In the genomic region with DNA sequence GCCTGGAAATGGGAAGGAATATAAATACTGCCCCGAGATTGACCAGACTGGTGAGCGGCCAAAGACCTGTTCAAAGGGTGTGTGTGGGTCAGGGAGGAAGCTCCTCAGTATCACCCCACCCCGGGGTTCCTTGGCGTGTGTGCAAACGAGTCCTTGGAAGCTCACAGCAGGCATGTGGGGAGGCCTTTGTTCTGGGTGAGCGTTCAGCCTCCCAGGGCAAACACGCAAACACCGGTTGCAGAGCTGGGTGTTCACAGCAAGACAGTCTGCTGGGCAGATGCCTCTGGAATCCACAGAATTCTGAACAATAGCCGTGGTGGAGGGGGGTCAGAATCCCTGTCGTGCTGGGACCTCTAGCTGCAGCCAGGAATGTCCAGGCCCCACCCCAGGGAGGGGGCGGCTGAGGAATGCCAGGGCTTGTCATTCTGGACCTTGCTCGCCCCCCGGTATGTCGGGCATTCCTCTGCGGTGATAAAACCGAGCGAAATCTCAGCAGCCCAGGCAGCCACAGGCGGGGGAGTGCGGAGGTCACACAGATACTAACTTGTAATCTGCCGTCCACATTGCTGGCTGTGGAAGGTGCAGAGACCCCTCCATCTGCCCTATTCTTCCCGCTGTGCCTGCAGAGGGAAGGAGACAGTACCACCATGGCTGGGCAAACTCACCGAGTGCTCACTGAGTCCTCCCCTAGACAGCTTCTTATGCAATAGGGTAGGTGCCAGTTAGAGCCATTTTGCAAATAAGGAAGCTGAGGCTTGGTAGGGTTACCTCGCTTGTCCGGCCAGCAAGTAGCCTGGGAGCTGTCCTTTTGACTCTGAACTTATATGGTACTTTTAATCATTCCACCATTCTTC, we compare ENCODE assay signal across 1 cellular context.
TF ChIP-seq lines count a peak whose summit lies in the region.
"Not testable (repeated sequence)": the region's sequence is repeated elsewhere in the genome, so short reads cannot be mapped to it uniquely, and the experiment has no call there.

No MANE protein-coding gene starts in this region.

TF ChIP-seq in HepG2, 621 proteins besides CTCF, POLR2A, EP300 and RAD21 (continued from another document and continues in another):
- peak; percentile 48; the same call in 1 of the 2 replicates for TF ChIP-seq ZNF121 (CRISPR knock-in tag; IDR thresholded peaks at IDR 0.05)
- TF ChIP-seq ZNF724P (CRISPR knock-in tag; IDR thresholded peaks at IDR 0.05; ENCODE audit: borderline replicate concordance): peak; percentile 88
- TF ChIP-seq ZNF605 (CRISPR knock-in tag; IDR thresholded peaks at IDR 0.05): peak; percentile 73
- peak; percentile 92 for TF ChIP-seq CCDC6 (CRISPR knock-in tag; IDR thresholded peaks at IDR 0.05)
- TF ChIP-seq ZSCAN29 (CRISPR knock-in tag; conservative IDR thresholded peaks at IDR 0.05): peak; percentile 97
- TF ChIP-seq, protein P1, sequence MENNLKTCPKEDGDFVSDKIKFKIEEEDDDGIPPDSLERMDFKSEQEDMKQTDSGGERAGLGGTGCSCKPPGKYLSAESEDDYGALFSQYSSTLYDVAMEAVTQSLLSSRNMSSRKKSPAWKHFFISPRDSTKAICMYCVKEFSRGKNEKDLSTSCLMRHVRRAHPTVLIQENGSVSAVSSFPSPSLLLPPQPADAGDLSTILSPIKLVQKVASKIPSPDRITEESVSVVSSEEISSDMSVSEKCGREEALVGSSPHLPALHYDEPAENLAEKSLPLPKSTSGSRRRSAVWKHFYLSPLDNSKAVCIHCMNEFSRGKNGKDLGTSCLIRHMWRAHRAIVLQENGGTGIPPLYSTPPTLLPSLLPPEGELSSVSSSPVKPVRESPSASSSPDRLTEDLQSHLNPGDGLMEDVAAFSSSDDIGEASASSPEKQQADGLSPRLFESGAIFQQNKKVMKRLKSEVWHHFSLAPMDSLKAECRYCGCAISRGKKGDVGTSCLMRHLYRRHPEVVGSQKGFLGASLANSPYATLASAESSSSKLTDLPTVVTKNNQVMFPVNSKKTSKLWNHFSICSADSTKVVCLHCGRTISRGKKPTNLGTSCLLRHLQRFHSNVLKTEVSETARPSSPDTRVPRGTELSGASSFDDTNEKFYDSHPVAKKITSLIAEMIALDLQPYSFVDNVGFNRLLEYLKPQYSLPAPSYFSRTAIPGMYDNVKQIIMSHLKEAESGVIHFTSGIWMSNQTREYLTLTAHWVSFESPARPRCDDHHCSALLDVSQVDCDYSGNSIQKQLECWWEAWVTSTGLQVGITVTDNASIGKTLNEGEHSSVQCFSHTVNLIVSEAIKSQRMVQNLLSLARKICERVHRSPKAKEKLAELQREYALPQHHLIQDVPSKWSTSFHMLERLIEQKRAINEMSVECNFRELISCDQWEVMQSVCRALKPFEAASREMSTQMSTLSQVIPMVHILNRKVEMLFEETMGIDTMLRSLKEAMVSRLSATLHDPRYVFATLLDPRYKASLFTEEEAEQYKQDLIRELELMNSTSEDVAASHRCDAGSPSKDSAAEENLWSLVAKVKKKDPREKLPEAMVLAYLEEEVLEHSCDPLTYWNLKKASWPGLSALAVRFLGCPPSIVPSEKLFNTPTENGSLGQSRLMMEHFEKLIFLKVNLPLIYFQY (CRISPR knock-in tag; IDR thresholded peaks at IDR 0.05; ENCODE audit: borderline replicate concordance): peak; percentile 87
- peak; percentile 98 for TF ChIP-seq SOX5 (CRISPR knock-in tag; IDR thresholded peaks at IDR 0.05; ENCODE audit: borderline replicate concordance)
- peak; percentile 19; the same call in 1 of the 2 replicates for TF ChIP-seq SRY (CRISPR knock-in tag; IDR thresholded peaks at IDR 0.05)
- peak; percentile 85 for TF ChIP-seq NR2F6 (IDR thresholded peaks at IDR 0.05)
- TF ChIP-seq NR2F6 (CRISPR knock-in tag; IDR thresholded peaks at IDR 0.05): peak; percentile 94
- peak; percentile 71; the same call in 1 of the 2 replicates for TF ChIP-seq EEA1 (CRISPR knock-in tag; IDR thresholded peaks at IDR 0.05; ENCODE audit: borderline replicate concordance)
- TF ChIP-seq AKAP8 (CRISPR knock-in tag; IDR thresholded peaks at IDR 0.05): peak; percentile 91
- peak; percentile 79; the same call in 1 of the 2 replicates for TF ChIP-seq ZNF709 (CRISPR knock-in tag; IDR thresholded peaks at IDR 0.05)
- TF ChIP-seq FOSL2 (CRISPR knock-in tag; IDR thresholded peaks at IDR 0.05): peak; percentile 94
- TF ChIP-seq, protein P2, sequence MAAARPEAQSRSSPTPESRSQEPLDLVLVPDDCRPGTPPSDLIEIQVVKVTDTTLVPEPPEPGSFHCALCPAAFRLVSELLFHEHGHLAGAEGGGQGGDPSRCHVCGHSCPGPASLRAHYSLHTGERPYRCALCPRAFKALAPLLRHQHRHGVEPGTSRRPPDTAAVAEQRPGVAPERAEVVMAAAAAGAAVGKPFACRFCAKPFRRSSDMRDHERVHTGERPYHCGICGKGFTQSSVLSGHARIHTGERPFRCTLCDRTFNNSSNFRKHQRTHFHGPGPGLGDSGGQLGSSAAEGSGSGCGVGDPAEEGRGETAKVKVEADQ (CRISPR knock-in tag; IDR thresholded peaks at IDR 0.05; ENCODE audit: borderline replicate concordance): peak; percentile 87; the same call in 1 of the 2 replicates
- TF ChIP-seq, protein P3, sequence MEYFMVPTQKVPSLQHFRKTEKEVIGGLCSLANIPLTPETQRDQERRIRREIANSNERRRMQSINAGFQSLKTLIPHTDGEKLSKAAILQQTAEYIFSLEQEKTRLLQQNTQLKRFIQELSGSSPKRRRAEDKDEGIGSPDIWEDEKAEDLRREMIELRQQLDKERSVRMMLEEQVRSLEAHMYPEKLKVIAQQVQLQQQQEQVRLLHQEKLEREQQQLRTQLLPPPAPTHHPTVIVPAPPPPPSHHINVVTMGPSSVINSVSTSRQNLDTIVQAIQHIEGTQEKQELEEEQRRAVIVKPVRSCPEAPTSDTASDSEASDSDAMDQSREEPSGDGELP (IDR thresholded peaks at IDR 0.05; ENCODE audit: borderline replicate concordance, low read depth): peak; percentile 85; the same call in 1 of the 2 replicates
- TF ChIP-seq ZNF136 (CRISPR knock-in tag; IDR thresholded peaks at IDR 0.05; ENCODE audit: low read depth): peak; percentile 72; the same call in 1 of the 2 replicates
- TF ChIP-seq SOX6, SP1 (IDR thresholded peaks at IDR 0.05): not testable (repeated sequence)
- TF ChIP-seq SOX6 (CRISPR knock-in tag; IDR thresholded peaks at IDR 0.05): peak; percentile 100
- peak; percentile 16; the same call in 1 of the 2 replicates for TF ChIP-seq ZNF44 (CRISPR knock-in tag; IDR thresholded peaks at IDR 0.05)
- peak; percentile 88 for TF ChIP-seq SPEN (CRISPR knock-in tag; IDR thresholded peaks at IDR 0.05; ENCODE audit: low read depth)
- TF ChIP-seq ZNF563 (CRISPR knock-in tag; IDR thresholded peaks at IDR 0.05): peak; percentile 69; the same call in 1 of the 2 replicates
- TF ChIP-seq, protein P4, sequence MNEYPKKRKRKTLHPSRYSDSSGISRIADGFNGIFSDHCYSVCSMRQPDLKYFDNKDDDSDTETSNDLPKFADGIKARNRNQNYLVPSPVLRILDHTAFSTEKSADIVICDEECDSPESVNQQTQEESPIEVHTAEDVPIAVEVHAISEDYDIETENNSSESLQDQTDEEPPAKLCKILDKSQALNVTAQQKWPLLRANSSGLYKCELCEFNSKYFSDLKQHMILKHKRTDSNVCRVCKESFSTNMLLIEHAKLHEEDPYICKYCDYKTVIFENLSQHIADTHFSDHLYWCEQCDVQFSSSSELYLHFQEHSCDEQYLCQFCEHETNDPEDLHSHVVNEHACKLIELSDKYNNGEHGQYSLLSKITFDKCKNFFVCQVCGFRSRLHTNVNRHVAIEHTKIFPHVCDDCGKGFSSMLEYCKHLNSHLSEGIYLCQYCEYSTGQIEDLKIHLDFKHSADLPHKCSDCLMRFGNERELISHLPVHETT (CRISPR knock-in tag; conservative IDR thresholded peaks at IDR 0.05): peak; percentile 88
- peak; percentile 86 for TF ChIP-seq ZNF205 (CRISPR knock-in tag; IDR thresholded peaks at IDR 0.05)
- TF ChIP-seq CEBPB (IDR thresholded peaks at IDR 0.05; ENCODE audit: borderline replicate concordance, low read depth, low read length): peak; percentile 49; the same call in 1 of the 2 replicates
- TF ChIP-seq ZMYM2 (CRISPR knock-in tag; IDR thresholded peaks at IDR 0.05): 0 out of 2 replicates have a peak, but pooled peaks have one; percentile 44
- TF ChIP-seq POLR2G (IDR thresholded peaks at IDR 0.05; ENCODE audit: low read depth, low read length): peak; percentile 69
- TF ChIP-seq ATF1 (CRISPR knock-in tag; IDR thresholded peaks at IDR 0.05): peak; percentile 27; the same call in 1 of the 2 replicates
- peak; percentile 86 for TF ChIP-seq DR1 (CRISPR knock-in tag; IDR thresholded peaks at IDR 0.05)
- peak; percentile 76; the same call in 1 of the 2 replicates for TF ChIP-seq ZNF749 (CRISPR knock-in tag; IDR thresholded peaks at IDR 0.05; ENCODE audit: borderline replicate concordance)
- TF ChIP-seq NAIF1 (CRISPR knock-in tag; IDR thresholded peaks at IDR 0.05; ENCODE audit: borderline replicate concordance): peak; percentile 69; the same call in 1 of the 2 replicates
- peak; percentile 40; the same call in 1 of the 2 replicates for TF ChIP-seq ZNF616 (CRISPR knock-in tag; IDR thresholded peaks at IDR 0.05; ENCODE audit: low read depth)
- peak; percentile 89 for TF ChIP-seq ZSCAN9 (CRISPR knock-in tag; IDR thresholded peaks at IDR 0.05; ENCODE audit: borderline replicate concordance)
- TF ChIP-seq GATAD2A (CRISPR knock-in tag; IDR thresholded peaks at IDR 0.05): peak; percentile 98
- peak; percentile 33; the same call in 1 of the 2 replicates for TF ChIP-seq SP1 (CRISPR knock-in tag; IDR thresholded peaks at IDR 0.05)
- TF ChIP-seq ESRRA (CRISPR knock-in tag; IDR thresholded peaks at IDR 0.05; ENCODE audit: low read depth): peak; percentile 87
- TF ChIP-seq, protein P5, sequence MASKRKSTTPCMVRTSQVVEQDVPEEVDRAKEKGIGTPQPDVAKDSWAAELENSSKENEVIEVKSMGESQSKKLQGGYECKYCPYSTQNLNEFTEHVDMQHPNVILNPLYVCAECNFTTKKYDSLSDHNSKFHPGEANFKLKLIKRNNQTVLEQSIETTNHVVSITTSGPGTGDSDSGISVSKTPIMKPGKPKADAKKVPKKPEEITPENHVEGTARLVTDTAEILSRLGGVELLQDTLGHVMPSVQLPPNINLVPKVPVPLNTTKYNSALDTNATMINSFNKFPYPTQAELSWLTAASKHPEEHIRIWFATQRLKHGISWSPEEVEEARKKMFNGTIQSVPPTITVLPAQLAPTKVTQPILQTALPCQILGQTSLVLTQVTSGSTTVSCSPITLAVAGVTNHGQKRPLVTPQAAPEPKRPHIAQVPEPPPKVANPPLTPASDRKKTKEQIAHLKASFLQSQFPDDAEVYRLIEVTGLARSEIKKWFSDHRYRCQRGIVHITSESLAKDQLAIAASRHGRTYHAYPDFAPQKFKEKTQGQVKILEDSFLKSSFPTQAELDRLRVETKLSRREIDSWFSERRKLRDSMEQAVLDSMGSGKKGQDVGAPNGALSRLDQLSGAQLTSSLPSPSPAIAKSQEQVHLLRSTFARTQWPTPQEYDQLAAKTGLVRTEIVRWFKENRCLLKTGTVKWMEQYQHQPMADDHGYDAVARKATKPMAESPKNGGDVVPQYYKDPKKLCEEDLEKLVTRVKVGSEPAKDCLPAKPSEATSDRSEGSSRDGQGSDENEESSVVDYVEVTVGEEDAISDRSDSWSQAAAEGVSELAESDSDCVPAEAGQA (IDR thresholded peaks at IDR 0.05; ENCODE audit: low read depth): peak; percentile 36; the same call in 1 of the 2 replicates
- TF ChIP-seq, protein P5 (CRISPR knock-in tag; IDR thresholded peaks at IDR 0.05; ENCODE audit: borderline replicate concordance): not testable (repeated sequence)
- TF ChIP-seq ZNF441 (CRISPR knock-in tag; IDR thresholded peaks at IDR 0.05; ENCODE audit: borderline replicate concordance): peak; percentile 78; the same call in 1 of the 2 replicates
- TF ChIP-seq ZFY (CRISPR knock-in tag; IDR thresholded peaks at IDR 0.05): peak; percentile 50; the same call in 1 of the 2 replicates
- TF ChIP-seq, protein P6, sequence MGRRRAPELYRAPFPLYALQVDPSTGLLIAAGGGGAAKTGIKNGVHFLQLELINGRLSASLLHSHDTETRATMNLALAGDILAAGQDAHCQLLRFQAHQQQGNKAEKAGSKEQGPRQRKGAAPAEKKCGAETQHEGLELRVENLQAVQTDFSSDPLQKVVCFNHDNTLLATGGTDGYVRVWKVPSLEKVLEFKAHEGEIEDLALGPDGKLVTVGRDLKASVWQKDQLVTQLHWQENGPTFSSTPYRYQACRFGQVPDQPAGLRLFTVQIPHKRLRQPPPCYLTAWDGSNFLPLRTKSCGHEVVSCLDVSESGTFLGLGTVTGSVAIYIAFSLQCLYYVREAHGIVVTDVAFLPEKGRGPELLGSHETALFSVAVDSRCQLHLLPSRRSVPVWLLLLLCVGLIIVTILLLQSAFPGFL (CRISPR knock-in tag; IDR thresholded peaks at IDR 0.05): 0 out of 2 replicates have a peak, but pooled peaks have one; percentile 29
- peak; percentile 52; the same call in 1 of the 2 replicates for TF ChIP-seq SMAD1 (CRISPR knock-in tag; IDR thresholded peaks at IDR 0.05; ENCODE audit: borderline replicate concordance, low read depth)
- 0 out of 2 replicates have a peak, but pooled peaks have one; percentile 42 for TF ChIP-seq ZNF720 (CRISPR knock-in tag; IDR thresholded peaks at IDR 0.05)
